In the genomic region with DNA sequence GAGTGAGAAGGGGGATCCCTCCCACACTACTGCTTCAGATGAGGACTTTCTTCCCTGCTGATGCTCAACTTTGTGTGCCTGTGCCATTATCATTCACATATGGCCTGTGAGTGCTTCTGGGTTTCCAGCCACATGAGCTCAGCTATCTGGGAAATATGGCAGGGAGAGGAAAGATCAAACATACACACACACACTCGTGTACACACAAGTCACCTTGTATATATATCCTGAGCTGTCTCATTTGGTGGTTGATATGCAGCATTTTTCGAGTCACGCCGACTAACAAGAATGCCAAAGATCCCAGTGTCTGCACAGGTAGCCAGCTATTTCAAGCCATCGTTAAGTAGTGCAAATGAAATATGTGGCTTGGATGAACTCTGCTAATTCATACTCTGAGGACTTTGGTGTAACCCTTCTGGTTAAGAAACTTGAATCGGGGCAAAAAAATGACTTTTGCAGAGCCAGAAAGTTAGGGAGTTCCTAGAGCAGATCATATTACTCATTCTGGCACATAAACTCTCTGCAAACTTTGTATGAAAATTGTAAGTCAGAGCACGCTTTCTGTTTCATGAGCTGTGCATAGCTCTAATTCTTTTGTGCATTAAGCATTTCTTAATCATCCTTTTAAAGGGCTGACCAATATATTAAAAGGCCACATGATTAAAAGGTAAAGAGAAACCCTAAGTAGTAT, we compare ENCODE assay signal across 10 cellular contexts. TPM values are rescaled to one million over a fixed set of nuclear protein-coding genes. Genes with fewer than 3 reads are reported as not detected.
DNase-seq lines count a peak whose midpoint lies in the region; ATAC-seq and TF ChIP-seq lines count a peak whose summit lies in the region.
"Had no signal": no experiment of that assay in that cellular context is flagged by ENCODE, and none has a peak within 500 bp of the region (broad histone marks: within the 10 kb centered on the region; RNA-seq: fewer than 3 reads in every experiment).

No MANE protein-coding gene starts in this region.

- no peaks in the 10 kb centered on the region for H3F3A ChIP-seq in smooth muscle cell (ENCODE audit: low read depth)

- DNase-seq in HS-27A (ENCODE audit: low read depth) (peak; percentile 30), amniotic epithelial cell (ENCODE audit: low read depth) (peak; percentile 60), fibroblast of villous mesenchyme (ENCODE audit: low read depth) (peak; percentile 53), smooth muscle cell (lab: John Stamatoyannopoulos, UW; ENCODE audit: unreplicated experiment) (no peak), amygdala (lab: John Stamatoyannopoulos, UW) (no peak), GOT3 (lab: John Stamatoyannopoulos, UW) (no peak)
- DNase-seq: activated CD4-positive, alpha-beta T cell treated with anti-CD3 and anti-CD28 coated beads for 1 hour; COR-L47 had no signal

- no peak overlapping the region for H2AFZ ChIP-seq in smooth muscle cell (ENCODE audit: low read depth)

- H3K4me1 ChIP-seq in smooth muscle cell (ENCODE audit: low read depth), result peaks cover 14% of the 10 kb centered on the region
- H3K4me1 ChIP-seq: suprapubic skin had no signal

- H4K20me1 ChIP-seq in smooth muscle cell (ENCODE audit: low read depth), result no peaks in the 10 kb centered on the region

- no peaks in the 10 kb centered on the region for H3K27me3 ChIP-seq in smooth muscle cell (ENCODE audit: low read depth)

- H3K4me3 ChIP-seq in fibroblast of villous mesenchyme (ENCODE audit: low read depth, low read length) (no peak overlapping the region), smooth muscle cell (no peak overlapping the region)
- H3K4me3 ChIP-seq: suprapubic skin had no signal

- H3K79me2 ChIP-seq in smooth muscle cell (ENCODE audit: low read depth), result no peaks in the 10 kb centered on the region

- peak overlapping the region; percentile 36 for H3K4me2 ChIP-seq in smooth muscle cell

- H3K36me3 ChIP-seq in smooth muscle cell (ENCODE audit: low read depth), result no peaks in the 10 kb centered on the region
- H3K36me3 ChIP-seq: suprapubic skin had no signal

- TF ChIP-seq CTCF in fibroblast of villous mesenchyme (IDR thresholded peaks at IDR 0.05; ENCODE audit: insufficient read depth, low read depth, low read length) (no peak), smooth muscle cell (IDR thresholded peaks at IDR 0.05; ENCODE audit: borderline replicate concordance, insufficient read depth, poor library complexity, severe bottlenecking) (no peak)

- ATAC-seq in GM18502 (IDR thresholded peaks at IDR 0.05; ENCODE audit: poor library complexity, unreplicated experiment), result no peak

- H3K27ac ChIP-seq in smooth muscle cell (ENCODE audit: low read depth), result no peak overlapping the region
- H3K27ac ChIP-seq: suprapubic skin had no signal

- H3K9ac ChIP-seq in smooth muscle cell (ENCODE audit: low read depth), result no peak overlapping the region

- no peaks in the 10 kb centered on the region for H3K9me3 ChIP-seq in smooth muscle cell (replicated peaks; ENCODE audit: low read depth)
- H3K9me3 ChIP-seq: suprapubic skin had no signal

- 61% methylated on average over 7 of the region's 7 CpGs for WGBS in smooth muscle cell (ENCODE audit: low lambda C conversion rate)

RNA-seq across cellular contexts. Expression of gene WNT5A, which starts 24.9 kb away (rescaled TPM):
- total RNA-seq in fibroblast of villous mesenchyme, result 1,105 and 1,763 TPM in 2 replicates
- total RNA-seq in smooth muscle cell, result 54.8 and 81.8 TPM in 2 replicates
- polyA plus RNA-seq in smooth muscle cell, result 12.0 and 20.8 TPM in 2 replicates

Comparison
In these comparisons a context has a peak if more than half of its experiments do, and no peak if none do; other contexts are left out.
1. DNase-seq: peak in HS-27A (single experiment), amniotic epithelial cell (single experiment) and fibroblast of villous mesenchyme (single experiment); none in smooth muscle cell (single experiment), amygdala (0 of 56) and GOT3 (single experiment).
2. RNA of gene WNT5A, which starts 24.9 kb away (total RNA-seq): 1,105 to 1,763 TPM in fibroblast of villous mesenchyme; 54.8 to 81.8 TPM in smooth muscle cell; every median in the first group is over 10 times any median in the second.